Comparison of ENCODE assay signal across 1 cellular context in the genomic region with DNA sequence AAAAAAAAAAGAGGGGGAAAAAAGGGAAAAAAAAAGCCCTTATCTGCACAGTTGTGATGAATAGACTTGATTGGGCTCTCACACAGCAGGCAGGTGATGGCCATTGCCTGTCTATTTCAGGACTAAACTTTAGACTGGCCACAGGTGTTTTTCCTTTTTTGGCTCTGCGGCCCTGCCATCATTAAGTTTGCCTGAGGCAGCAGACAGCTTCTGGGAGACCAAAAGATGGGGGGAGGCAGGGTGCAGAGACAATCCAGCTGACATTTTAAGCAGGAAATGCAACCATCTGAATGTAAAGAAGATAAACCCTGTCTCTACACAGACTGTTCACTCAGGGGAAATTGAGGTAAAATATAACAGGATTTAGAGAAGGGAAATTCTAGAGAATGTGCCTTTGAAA.
TF ChIP-seq lines count a peak whose summit lies in the region.

No MANE protein-coding gene starts in this region.

TF ChIP-seq in GM23338, 12 proteins besides CTCF, POLR2A, EP300 and RAD21 (continued from another document):
- TF ChIP-seq, protein P1, sequence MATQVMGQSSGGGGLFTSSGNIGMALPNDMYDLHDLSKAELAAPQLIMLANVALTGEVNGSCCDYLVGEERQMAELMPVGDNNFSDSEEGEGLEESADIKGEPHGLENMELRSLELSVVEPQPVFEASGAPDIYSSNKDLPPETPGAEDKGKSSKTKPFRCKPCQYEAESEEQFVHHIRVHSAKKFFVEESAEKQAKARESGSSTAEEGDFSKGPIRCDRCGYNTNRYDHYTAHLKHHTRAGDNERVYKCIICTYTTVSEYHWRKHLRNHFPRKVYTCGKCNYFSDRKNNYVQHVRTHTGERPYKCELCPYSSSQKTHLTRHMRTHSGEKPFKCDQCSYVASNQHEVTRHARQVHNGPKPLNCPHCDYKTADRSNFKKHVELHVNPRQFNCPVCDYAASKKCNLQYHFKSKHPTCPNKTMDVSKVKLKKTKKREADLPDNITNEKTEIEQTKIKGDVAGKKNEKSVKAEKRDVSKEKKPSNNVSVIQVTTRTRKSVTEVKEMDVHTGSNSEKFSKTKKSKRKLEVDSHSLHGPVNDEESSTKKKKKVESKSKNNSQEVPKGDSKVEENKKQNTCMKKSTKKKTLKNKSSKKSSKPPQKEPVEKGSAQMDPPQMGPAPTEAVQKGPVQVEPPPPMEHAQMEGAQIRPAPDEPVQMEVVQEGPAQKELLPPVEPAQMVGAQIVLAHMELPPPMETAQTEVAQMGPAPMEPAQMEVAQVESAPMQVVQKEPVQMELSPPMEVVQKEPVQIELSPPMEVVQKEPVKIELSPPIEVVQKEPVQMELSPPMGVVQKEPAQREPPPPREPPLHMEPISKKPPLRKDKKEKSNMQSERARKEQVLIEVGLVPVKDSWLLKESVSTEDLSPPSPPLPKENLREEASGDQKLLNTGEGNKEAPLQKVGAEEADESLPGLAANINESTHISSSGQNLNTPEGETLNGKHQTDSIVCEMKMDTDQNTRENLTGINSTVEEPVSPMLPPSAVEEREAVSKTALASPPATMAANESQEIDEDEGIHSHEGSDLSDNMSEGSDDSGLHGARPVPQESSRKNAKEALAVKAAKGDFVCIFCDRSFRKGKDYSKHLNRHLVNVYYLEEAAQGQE (IDR thresholded peaks at IDR 0.05; ENCODE audit: unreplicated experiment), result no peak
- TF ChIP-seq EZH2phosphoT487 (IDR thresholded peaks at IDR 0.05; ENCODE audit: unreplicated experiment), result no peak
- TF ChIP-seq, protein P2, sequence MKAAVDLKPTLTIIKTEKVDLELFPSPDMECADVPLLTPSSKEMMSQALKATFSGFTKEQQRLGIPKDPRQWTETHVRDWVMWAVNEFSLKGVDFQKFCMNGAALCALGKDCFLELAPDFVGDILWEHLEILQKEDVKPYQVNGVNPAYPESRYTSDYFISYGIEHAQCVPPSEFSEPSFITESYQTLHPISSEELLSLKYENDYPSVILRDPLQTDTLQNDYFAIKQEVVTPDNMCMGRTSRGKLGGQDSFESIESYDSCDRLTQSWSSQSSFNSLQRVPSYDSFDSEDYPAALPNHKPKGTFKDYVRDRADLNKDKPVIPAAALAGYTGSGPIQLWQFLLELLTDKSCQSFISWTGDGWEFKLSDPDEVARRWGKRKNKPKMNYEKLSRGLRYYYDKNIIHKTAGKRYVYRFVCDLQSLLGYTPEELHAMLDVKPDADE (IDR thresholded peaks at IDR 0.05), result no peak
